In the genomic region with DNA sequence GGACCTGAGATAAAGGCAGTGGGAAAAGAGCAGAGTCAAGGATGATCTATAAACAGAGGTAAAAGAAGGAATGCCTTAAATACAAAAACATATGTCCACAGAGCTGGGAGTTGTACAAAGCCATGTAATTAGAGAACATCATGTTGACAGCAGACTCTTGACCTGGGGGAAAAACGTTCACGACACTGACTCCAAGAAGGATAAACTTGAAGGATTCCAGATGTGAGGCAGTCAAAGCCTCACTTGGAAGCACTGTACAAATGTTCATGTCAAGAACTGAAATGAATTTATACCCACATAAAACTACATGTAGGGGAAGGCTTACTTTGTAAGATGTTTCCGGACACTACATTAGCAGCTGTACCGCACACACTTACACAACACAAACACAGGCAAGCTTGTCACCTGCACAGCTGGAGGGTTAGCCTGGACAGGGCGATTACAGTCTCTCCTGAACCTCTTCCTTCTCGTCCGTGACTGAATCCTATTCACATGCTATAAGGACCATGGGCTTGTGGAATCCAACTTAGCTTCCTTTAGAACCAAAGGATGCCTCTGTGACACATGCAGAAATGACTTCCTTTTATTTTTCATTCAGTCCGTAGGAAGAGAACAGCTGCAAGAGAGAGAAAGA, we compare ENCODE assay signal across 1 cellular context.
TF ChIP-seq lines count a peak whose summit lies in the region.

No MANE protein-coding gene starts in this region.

TF ChIP-seq in WTC11, 78 proteins besides CTCF, POLR2A, EP300 and RAD21 (continued from another document):
- TF ChIP-seq, protein P1, sequence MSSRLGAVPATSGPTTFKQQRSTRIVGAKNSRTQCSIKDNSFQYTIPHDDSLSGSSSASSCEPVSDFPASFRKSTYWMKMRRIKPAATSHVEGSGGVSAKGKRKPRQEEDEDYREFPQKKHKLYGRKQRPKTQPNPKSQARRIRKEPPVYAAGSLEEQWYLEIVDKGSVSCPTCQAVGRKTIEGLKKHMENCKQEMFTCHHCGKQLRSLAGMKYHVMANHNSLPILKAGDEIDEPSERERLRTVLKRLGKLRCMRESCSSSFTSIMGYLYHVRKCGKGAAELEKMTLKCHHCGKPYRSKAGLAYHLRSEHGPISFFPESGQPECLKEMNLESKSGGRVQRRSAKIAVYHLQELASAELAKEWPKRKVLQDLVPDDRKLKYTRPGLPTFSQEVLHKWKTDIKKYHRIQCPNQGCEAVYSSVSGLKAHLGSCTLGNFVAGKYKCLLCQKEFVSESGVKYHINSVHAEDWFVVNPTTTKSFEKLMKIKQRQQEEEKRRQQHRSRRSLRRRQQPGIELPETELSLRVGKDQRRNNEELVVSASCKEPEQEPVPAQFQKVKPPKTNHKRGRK (CRISPR knock-in tag; IDR thresholded peaks at IDR 0.05; ENCODE audit: borderline replicate concordance), result no peak
- TF ChIP-seq, protein P2, sequence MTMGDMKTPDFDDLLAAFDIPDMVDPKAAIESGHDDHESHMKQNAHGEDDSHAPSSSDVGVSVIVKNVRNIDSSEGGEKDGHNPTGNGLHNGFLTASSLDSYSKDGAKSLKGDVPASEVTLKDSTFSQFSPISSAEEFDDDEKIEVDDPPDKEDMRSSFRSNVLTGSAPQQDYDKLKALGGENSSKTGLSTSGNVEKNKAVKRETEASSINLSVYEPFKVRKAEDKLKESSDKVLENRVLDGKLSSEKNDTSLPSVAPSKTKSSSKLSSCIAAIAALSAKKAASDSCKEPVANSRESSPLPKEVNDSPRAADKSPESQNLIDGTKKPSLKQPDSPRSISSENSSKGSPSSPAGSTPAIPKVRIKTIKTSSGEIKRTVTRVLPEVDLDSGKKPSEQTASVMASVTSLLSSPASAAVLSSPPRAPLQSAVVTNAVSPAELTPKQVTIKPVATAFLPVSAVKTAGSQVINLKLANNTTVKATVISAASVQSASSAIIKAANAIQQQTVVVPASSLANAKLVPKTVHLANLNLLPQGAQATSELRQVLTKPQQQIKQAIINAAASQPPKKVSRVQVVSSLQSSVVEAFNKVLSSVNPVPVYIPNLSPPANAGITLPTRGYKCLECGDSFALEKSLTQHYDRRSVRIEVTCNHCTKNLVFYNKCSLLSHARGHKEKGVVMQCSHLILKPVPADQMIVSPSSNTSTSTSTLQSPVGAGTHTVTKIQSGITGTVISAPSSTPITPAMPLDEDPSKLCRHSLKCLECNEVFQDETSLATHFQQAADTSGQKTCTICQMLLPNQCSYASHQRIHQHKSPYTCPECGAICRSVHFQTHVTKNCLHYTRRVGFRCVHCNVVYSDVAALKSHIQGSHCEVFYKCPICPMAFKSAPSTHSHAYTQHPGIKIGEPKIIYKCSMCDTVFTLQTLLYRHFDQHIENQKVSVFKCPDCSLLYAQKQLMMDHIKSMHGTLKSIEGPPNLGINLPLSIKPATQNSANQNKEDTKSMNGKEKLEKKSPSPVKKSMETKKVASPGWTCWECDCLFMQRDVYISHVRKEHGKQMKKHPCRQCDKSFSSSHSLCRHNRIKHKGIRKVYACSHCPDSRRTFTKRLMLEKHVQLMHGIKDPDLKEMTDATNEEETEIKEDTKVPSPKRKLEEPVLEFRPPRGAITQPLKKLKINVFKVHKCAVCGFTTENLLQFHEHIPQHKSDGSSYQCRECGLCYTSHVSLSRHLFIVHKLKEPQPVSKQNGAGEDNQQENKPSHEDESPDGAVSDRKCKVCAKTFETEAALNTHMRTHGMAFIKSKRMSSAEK (CRISPR knock-in tag; IDR thresholded peaks at IDR 0.05; ENCODE audit: borderline replicate concordance), result no peak
- TF ChIP-seq NR2C2 (CRISPR knock-in tag; IDR thresholded peaks at IDR 0.05) (no peak), ATF1 (CRISPR knock-in tag; IDR thresholded peaks at IDR 0.05) (no peak), GRHL2 (CRISPR knock-in tag; IDR thresholded peaks at IDR 0.05; ENCODE audit: insufficient replicate concordance, severe bottlenecking) (no peak), SOX15 (CRISPR knock-in tag; IDR thresholded peaks at IDR 0.05) (no peak)
- TF ChIP-seq, protein P3, sequence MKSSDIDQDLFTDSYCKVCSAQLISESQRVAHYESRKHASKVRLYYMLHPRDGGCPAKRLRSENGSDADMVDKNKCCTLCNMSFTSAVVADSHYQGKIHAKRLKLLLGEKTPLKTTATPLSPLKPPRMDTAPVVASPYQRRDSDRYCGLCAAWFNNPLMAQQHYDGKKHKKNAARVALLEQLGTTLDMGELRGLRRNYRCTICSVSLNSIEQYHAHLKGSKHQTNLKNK (CRISPR knock-in tag; IDR thresholded peaks at IDR 0.05), result no peak
- TF ChIP-seq, protein P4, sequence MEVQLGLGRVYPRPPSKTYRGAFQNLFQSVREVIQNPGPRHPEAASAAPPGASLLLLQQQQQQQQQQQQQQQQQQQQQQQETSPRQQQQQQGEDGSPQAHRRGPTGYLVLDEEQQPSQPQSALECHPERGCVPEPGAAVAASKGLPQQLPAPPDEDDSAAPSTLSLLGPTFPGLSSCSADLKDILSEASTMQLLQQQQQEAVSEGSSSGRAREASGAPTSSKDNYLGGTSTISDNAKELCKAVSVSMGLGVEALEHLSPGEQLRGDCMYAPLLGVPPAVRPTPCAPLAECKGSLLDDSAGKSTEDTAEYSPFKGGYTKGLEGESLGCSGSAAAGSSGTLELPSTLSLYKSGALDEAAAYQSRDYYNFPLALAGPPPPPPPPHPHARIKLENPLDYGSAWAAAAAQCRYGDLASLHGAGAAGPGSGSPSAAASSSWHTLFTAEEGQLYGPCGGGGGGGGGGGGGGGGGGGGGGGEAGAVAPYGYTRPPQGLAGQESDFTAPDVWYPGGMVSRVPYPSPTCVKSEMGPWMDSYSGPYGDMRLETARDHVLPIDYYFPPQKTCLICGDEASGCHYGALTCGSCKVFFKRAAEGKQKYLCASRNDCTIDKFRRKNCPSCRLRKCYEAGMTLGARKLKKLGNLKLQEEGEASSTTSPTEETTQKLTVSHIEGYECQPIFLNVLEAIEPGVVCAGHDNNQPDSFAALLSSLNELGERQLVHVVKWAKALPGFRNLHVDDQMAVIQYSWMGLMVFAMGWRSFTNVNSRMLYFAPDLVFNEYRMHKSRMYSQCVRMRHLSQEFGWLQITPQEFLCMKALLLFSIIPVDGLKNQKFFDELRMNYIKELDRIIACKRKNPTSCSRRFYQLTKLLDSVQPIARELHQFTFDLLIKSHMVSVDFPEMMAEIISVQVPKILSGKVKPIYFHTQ (CRISPR knock-in tag; IDR thresholded peaks at IDR 0.05), result no peak
- TF ChIP-seq, protein P5, sequence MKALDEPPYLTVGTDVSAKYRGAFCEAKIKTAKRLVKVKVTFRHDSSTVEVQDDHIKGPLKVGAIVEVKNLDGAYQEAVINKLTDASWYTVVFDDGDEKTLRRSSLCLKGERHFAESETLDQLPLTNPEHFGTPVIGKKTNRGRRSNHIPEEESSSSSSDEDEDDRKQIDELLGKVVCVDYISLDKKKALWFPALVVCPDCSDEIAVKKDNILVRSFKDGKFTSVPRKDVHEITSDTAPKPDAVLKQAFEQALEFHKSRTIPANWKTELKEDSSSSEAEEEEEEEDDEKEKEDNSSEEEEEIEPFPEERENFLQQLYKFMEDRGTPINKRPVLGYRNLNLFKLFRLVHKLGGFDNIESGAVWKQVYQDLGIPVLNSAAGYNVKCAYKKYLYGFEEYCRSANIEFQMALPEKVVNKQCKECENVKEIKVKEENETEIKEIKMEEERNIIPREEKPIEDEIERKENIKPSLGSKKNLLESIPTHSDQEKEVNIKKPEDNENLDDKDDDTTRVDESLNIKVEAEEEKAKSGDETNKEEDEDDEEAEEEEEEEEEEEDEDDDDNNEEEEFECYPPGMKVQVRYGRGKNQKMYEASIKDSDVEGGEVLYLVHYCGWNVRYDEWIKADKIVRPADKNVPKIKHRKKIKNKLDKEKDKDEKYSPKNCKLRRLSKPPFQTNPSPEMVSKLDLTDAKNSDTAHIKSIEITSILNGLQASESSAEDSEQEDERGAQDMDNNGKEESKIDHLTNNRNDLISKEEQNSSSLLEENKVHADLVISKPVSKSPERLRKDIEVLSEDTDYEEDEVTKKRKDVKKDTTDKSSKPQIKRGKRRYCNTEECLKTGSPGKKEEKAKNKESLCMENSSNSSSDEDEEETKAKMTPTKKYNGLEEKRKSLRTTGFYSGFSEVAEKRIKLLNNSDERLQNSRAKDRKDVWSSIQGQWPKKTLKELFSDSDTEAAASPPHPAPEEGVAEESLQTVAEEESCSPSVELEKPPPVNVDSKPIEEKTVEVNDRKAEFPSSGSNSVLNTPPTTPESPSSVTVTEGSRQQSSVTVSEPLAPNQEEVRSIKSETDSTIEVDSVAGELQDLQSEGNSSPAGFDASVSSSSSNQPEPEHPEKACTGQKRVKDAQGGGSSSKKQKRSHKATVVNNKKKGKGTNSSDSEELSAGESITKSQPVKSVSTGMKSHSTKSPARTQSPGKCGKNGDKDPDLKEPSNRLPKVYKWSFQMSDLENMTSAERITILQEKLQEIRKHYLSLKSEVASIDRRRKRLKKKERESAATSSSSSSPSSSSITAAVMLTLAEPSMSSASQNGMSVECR (CRISPR knock-in tag; IDR thresholded peaks at IDR 0.05; ENCODE audit: borderline replicate concordance), result no peak
- TF ChIP-seq, protein P6, sequence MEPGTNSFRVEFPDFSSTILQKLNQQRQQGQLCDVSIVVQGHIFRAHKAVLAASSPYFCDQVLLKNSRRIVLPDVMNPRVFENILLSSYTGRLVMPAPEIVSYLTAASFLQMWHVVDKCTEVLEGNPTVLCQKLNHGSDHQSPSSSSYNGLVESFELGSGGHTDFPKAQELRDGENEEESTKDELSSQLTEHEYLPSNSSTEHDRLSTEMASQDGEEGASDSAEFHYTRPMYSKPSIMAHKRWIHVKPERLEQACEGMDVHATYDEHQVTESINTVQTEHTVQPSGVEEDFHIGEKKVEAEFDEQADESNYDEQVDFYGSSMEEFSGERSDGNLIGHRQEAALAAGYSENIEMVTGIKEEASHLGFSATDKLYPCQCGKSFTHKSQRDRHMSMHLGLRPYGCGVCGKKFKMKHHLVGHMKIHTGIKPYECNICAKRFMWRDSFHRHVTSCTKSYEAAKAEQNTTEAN (CRISPR knock-in tag; IDR thresholded peaks at IDR 0.05), result no peak
